In the genomic region with DNA sequence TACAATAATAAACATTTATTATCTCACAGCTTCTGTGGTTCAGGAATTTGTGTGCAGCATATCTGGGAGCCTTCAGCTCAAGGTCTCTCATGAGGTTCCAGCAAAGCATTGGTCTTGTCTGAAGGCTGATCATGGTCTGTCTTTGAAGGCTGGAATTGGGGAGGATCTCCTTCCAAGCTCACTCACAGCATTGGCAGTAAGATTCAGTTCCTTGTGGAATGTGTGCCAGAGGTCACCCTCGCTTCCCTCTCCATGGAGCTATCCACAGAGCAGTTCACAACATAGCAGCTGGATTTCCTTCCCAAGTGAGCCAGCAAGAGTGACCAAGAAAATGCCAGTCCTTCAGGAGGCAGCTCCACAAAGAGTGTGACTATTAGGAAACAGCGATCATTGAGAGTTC, we compare ENCODE assay signal across 1 cellular context.
TF ChIP-seq lines count a peak whose summit lies in the region.

No MANE protein-coding gene starts in this region.

TF ChIP-seq in H1, 55 proteins besides CTCF, POLR2A, EP300 and RAD21 (continued from another document):
- TF ChIP-seq CHD7 (IDR thresholded peaks at IDR 0.05; ENCODE audit: insufficient replicate concordance, low read length) = no peak
- no peak for TF ChIP-seq CTBP2 (IDR thresholded peaks at IDR 0.05; ENCODE audit: borderline replicate concordance, insufficient read depth, insufficient read length, low read length)
TF ChIP-seq in H1: peak in this region for 0.
